19 cellular contexts compared by ENCODE assay signal in the genomic region with DNA sequence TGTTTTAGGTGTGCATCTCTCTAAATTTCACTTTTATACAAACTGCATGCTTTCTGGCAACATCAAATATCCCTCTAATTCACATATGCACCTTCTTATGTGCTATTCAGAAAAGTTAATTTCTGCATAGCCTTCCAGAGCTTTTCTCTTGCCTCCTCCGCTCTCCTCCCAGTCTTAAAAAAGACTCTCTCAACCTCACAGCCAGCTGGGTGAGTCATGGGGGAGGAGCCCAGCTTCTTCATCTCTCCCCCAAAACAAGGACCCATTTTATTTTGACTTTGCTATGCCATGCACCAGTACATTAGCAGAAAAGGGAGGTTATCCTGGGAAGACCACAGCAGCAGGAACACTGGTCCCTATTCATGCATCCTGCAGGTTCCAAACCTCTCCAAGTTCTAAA.
A peak's percentile ranks its signal among the peaks of the same experiment; 100 is the strongest.
DNase-seq lines count a peak whose midpoint lies in the region; TF ChIP-seq lines count a peak whose summit lies in the region.
"Had no signal": no experiment of that assay in that cellular context is flagged by ENCODE, and none has a peak within 500 bp of the region (broad histone marks: within the 10 kb centered on the region; RNA-seq: fewer than 3 reads in every experiment).

No MANE protein-coding gene starts in this region.

- no peak overlapping the region for H2AFZ ChIP-seq in Karpas-422 (ENCODE audit: low read length)

- H3K36me3 ChIP-seq in Karpas-422 (ENCODE audit: insufficient read depth, low read length) (no peaks in the 10 kb centered on the region), testis (ENCODE audit: low read depth, missing control alignments) (no peaks in the 10 kb centered on the region)
- H3K36me3 ChIP-seq: MG63 had no signal

- H3K4me3 ChIP-seq in Karpas-422 (ENCODE audit: low read length) (no peak overlapping the region), dorsolateral prefrontal cortex (no peak overlapping the region), testis (no peak overlapping the region)
- H3K4me3 ChIP-seq: MG63 had no signal

- TF ChIP-seq POLR2A in testis (IDR thresholded peaks at IDR 0.05): no peak

- H3K4me1 ChIP-seq in Karpas-422 (ENCODE audit: low read length) (no peaks in the 10 kb centered on the region), testis (peaks cover 10% of the 10 kb centered on the region)

- H3K79me2 ChIP-seq in Karpas-422 (ENCODE audit: low read length): no peaks in the 10 kb centered on the region

- TF ChIP-seq CTCF in dorsolateral prefrontal cortex (IDR thresholded peaks at IDR 0.05 in 54 of 56, conservative IDR thresholded peaks at IDR 0.05 in 2 of 56; ENCODE audit: low read depth in 1 of 56, partially characterized antibody in 56 of 56) (no peak), testis (IDR thresholded peaks at IDR 0.05) (no peak)

- no peaks in the 10 kb centered on the region for H3K9me2 ChIP-seq in Karpas-422 (replicated peaks; ENCODE audit: insufficient read depth, low read length)

- no peak overlapping the region for H3K4me2 ChIP-seq in Karpas-422 (ENCODE audit: low read depth, low read length, poor library complexity, severe bottlenecking)

- no peak overlapping the region for H3K27ac ChIP-seq in Karpas-422 (ENCODE audit: low read length)
- H3K27ac ChIP-seq in dorsolateral prefrontal cortex: peak overlapping the region in 3 of 59 donors; percentile 12 to 48 (median 12)
- H3K27ac ChIP-seq in testis: no peak overlapping the region
- H3K27ac ChIP-seq: C4-2B, RWPE1 had no signal

- DNase-seq in Karpas-422 (peak; percentile 27), dorsolateral prefrontal cortex (peak in 6 of 10 donors; percentile 16 to 49 (median 36)), middle frontal gyrus (ENCODE audit: extremely low spot score, low spot score) (peak; percentile 22), testis (peak; percentile 28), DMS153 treated with DMSO at 0.1 percent for 48 hours (lab: John Stamatoyannopoulos, UW; ENCODE audit: unreplicated experiment) (no peak)
- no peak for DNase-seq in effector CD8-positive, alpha-beta T cell (lab: John Stamatoyannopoulos, UW)
- DNase-seq in activated CD8-positive, alpha-beta memory T cell treated with anti-CD3 and anti-CD28 coated beads, Interleukin-2, amount 50 U/mL, for 4 hours: no peak
- DNase-seq in activated CD4-positive, alpha-beta T cell treated with anti-CD3 and anti-CD28 coated beads, Interleukin-2, amount 50 U/mL, for 48 hours: no peak
- DNase-seq: CD8-positive, alpha-beta T cell; DMS53; H7; KBM-7; MG63; NCI-H1105 treated with DMSO at 0.1 percent for 48 hours; NCI-H2029 treated with DMSO at 0.1 percent for 48 hours; NCI-H526 treated with DMSO at 0.1 percent for 48 hours; SHP77 had no signal

- H3K27me3 ChIP-seq in Karpas-422 (ENCODE audit: low read length) (no peaks in the 10 kb centered on the region), dorsolateral prefrontal cortex (no peaks in the 10 kb centered on the region), testis (no peaks in the 10 kb centered on the region)
- H3K27me3 ChIP-seq: MG63 had no signal

- no peaks in the 10 kb centered on the region for H4K20me1 ChIP-seq in Karpas-422 (ENCODE audit: insufficient read depth, low read depth, low read length)

- WGBS in testis, 2 donors: 59 to 62% methylated on average over 1 of the region's 1 CpG

- H3K9ac ChIP-seq in Karpas-422 (ENCODE audit: low read length): no peak overlapping the region

- intact Hi-C loops in dorsolateral prefrontal cortex (cut with DNase I) (no loop called here), testis (cut with DNase I; ENCODE audit: low total_unique reads) (no loop called here)

- H3K9me3 ChIP-seq in Karpas-422 (ENCODE audit: low read length) (no peaks in the 10 kb centered on the region), testis (no peaks in the 10 kb centered on the region)
- H3K9me3 ChIP-seq: MG63 had no signal

Comparison
In these comparisons a context has a peak if more than half of its experiments do, and no peak if none do; other contexts are left out.
1. DNase-seq: peak in Karpas-422 (single experiment), dorsolateral prefrontal cortex (6 of 10), middle frontal gyrus (single experiment) and testis (single experiment); none in DMS153 treated with DMSO at 0.1 percent for 48 hours (single experiment), effector CD8-positive, alpha-beta T cell (single experiment), activated CD8-positive, alpha-beta memory T cell treated with anti-CD3 and anti-CD28 coated beads, Interleukin-2, amount 50 U/mL, for 4 hours (single experiment) and activated CD4-positive, alpha-beta T cell treated with anti-CD3 and anti-CD28 coated beads, Interleukin-2, amount 50 U/mL, for 48 hours (0 of 2).